4 cellular contexts compared by ENCODE assay signal in the genomic region with DNA sequence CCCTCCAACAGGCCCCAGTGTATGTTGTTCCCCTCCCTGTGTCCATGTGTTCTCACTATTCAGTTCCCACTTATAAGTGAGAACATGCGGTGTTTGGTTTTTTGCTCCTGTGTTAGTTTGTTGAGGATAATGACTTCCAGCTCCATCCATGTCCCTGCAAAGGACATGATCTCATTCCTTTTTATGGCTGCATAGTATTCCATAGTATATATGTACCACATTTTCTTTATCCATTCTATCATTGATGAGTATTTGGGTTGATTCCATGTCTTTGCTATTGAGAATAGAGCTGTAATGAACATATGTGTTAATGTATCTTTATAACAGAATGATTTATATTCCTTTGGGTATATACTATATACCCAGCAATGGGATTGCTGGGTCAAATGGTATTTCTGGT. TPM values are rescaled to one million over a fixed set of nuclear protein-coding genes. Genes with fewer than 3 reads are reported as not detected.
"Had no signal": no experiment of that assay in that cellular context is flagged by ENCODE, and none has a peak within 500 bp of the region (broad histone marks: within the 10 kb centered on the region; RNA-seq: fewer than 3 reads in every experiment).

No MANE protein-coding gene starts in this region.

RNA-seq across cellular contexts. Expression of a gene that starts 16.1 kb away (rescaled TPM):
- total RNA-seq: GM23248, GM23338, H7, H9 had no signal
